In genomic region chr19:33374406-33374703, GRCh38 we compare ENCODE assay signal across 1 cellular context.
A peak's percentile ranks its signal among the peaks of the same experiment; 100 is the strongest.
TF ChIP-seq lines count a peak whose summit lies in the region.

No MANE protein-coding gene starts in this region.

TF ChIP-seq in HEK293, 187 proteins besides CTCF, POLR2A, EP300 and RAD21 (continued from another document):
- no peak for TF ChIP-seq ATF2 (tag by site-specific recombination; IDR thresholded peaks at IDR 0.05; ENCODE audit: low read depth)
- TF ChIP-seq ZNF146 (tag by site-specific recombination; IDR thresholded peaks at IDR 0.05), result no peak
- no peak for TF ChIP-seq ZBTB44 (tag by site-specific recombination; IDR thresholded peaks at IDR 0.05)
- no peak for TF ChIP-seq ZNF660 (tag by site-specific recombination; IDR thresholded peaks at IDR 0.05)
- no peak for TF ChIP-seq ZNF426 (tag by site-specific recombination; IDR thresholded peaks at IDR 0.05)
- no peak for TF ChIP-seq ZNF398 (tag by site-specific recombination; IDR thresholded peaks at IDR 0.05)
- TF ChIP-seq ZNF48 (tag by site-specific recombination; IDR thresholded peaks at IDR 0.05), result no peak
- TF ChIP-seq ZNF23 (tag by site-specific recombination; IDR thresholded peaks at IDR 0.05; ENCODE audit: borderline replicate concordance), result no peak
- TF ChIP-seq INSM2 (tag by site-specific recombination; IDR thresholded peaks at IDR 0.05), result peak; percentile 10
- no peak for TF ChIP-seq HIC1 (tag by site-specific recombination; IDR thresholded peaks at IDR 0.05)
- TF ChIP-seq GLI2 (tag by site-specific recombination; IDR thresholded peaks at IDR 0.05; ENCODE audit: borderline replicate concordance, low read depth), result no peak
- no peak for TF ChIP-seq ZNF658 (tag by site-specific recombination; IDR thresholded peaks at IDR 0.05)
- peak; percentile 93 for TF ChIP-seq ZNF341 (tag by site-specific recombination; IDR thresholded peaks at IDR 0.05; ENCODE audit: low read depth)
- no peak for TF ChIP-seq ZNF221 (tag by site-specific recombination; IDR thresholded peaks at IDR 0.05; ENCODE audit: borderline replicate concordance)
- TF ChIP-seq ZNF629 (tag by site-specific recombination; IDR thresholded peaks at IDR 0.05), result peak; percentile 15; the same call in 1 of the 2 replicates
- no peak; the same call in 1 of the 2 replicates for TF ChIP-seq KLF8 (tag by site-specific recombination; IDR thresholded peaks at IDR 0.05)
- no peak for TF ChIP-seq GFI1B (tag by site-specific recombination; IDR thresholded peaks at IDR 0.05)
